Comparison of ENCODE assay signal across 12 cellular contexts in genomic region chr12:47822863-47823262, GRCh38. TPM values are rescaled to one million over a fixed set of nuclear protein-coding genes. Genes with fewer than 3 reads are reported as not detected.
DNase-seq lines count a peak whose midpoint lies in the region; ATAC-seq and TF ChIP-seq lines count a peak whose summit lies in the region.
"Had no signal": no experiment of that assay in that cellular context is flagged by ENCODE, and none has a peak within 500 bp of the region (broad histone marks: within the 10 kb centered on the region; RNA-seq: fewer than 3 reads in every experiment).

No MANE protein-coding gene starts in this region.

- no peak overlapping the region for H3K4me3 Mint-ChIP-seq in activated CD4-positive, alpha-beta T cell treated with anti-CD3 and anti-CD28 coated beads for 36 hours
- H3K4me3 Mint-ChIP-seq in WTC11: no peak overlapping the region

- H3K4me1 ChIP-seq in adrenal gland (replicated peaks in 1 of 2): peaks cover 37 to 61% of the 10 kb centered on the region in 2 donors
- peaks cover 65% of the 10 kb centered on the region for H3K4me1 ChIP-seq in muscle layer of colon (ENCODE audit: insufficient read depth, low read length)
- peaks cover 48% of the 10 kb centered on the region for H3K4me1 ChIP-seq in testis

- H3K9me3 Mint-ChIP-seq in activated CD4-positive, alpha-beta T cell treated with anti-CD3 and anti-CD28 coated beads for 36 hours (ENCODE audit: low read depth): no peaks in the 10 kb centered on the region
- H3K9me3 Mint-ChIP-seq in WTC11: no peaks in the 10 kb centered on the region

- H3K4me3 ChIP-seq in adrenal gland (no peak overlapping the region), muscle layer of colon (ENCODE audit: low read depth in 1 of 2, low read length in 2 of 2) (no peak overlapping the region), testis (no peak overlapping the region)
- H3K4me3 ChIP-seq: SJCRH30 had no signal

- no peak for DNase-seq in activated CD4-positive, alpha-beta T cell treated with anti-CD3 and anti-CD28 coated beads for 36 hours
- DNase-seq in activated CD4-positive, alpha-beta T cell treated with anti-CD3 and anti-CD28 coated beads for 48 hours: no peak
- DNase-seq in adrenal gland: no peak
- DNase-seq in testis: no peak
- no peak for DNase-seq in WTC11 (ENCODE audit: low spot score)
- no peak for DNase-seq in NCI-H1092 (lab: John Stamatoyannopoulos, UW)
- DNase-seq: activated CD4-positive, alpha-beta T cell treated with anti-CD3 and anti-CD28 coated beads, Interleukin-2, amount 50 U/mL, for 1 hour; KBM-7; NCI-H2171 treated with DMSO at 0.1 percent for 48 hours; SJCRH30 had no signal

- peak overlapping the region; percentile 81 for H3K27ac Mint-ChIP-seq in activated CD4-positive, alpha-beta T cell treated with anti-CD3 and anti-CD28 coated beads for 36 hours
- no peak overlapping the region for H3K27ac Mint-ChIP-seq in WTC11

- 88 to 95% (median 92%) methylated on average over 3 of the region's 3 CpGs for WGBS in adrenal gland, 4 donors
- 71 to 78% methylated on average over 3 of the region's 3 CpGs for WGBS in testis, 2 donors

- ATAC-seq in activated CD4-positive, alpha-beta T cell treated with anti-CD3 and anti-CD28 coated beads for 36 hours: no peak
- ATAC-seq in WTC11: no peak
- no peak for ATAC-seq in GM21737 (IDR thresholded peaks at IDR 0.05; ENCODE audit: unreplicated experiment)

- intact Hi-C loops in activated CD4-positive, alpha-beta T cell treated with anti-CD3 and anti-CD28 coated beads for 36 hours (cut with DNase I, micrococcal nuclease): loop anchor here in 1 of 2 experiments (5.0 kb wide), 1 partner anchor 1451 kb away; the partner anchor contains the start of gene SLC38A2
- intact Hi-C loops in adrenal gland (cut with DNase I) (no loop called here), testis (cut with DNase I; ENCODE audit: low total_unique reads) (no loop called here)

- H3K9me3 ChIP-seq in adrenal gland (replicated peaks in 1 of 3) (no peaks in the 10 kb centered on the region), muscle layer of colon (ENCODE audit: low read length) (no peaks in the 10 kb centered on the region), testis (no peaks in the 10 kb centered on the region)
- H3K9me3 ChIP-seq: SJCRH30 had no signal

- H3K27me3 Mint-ChIP-seq in activated CD4-positive, alpha-beta T cell treated with anti-CD3 and anti-CD28 coated beads for 36 hours: no peaks in the 10 kb centered on the region
- peaks cover 12% of the 10 kb centered on the region for H3K27me3 Mint-ChIP-seq in WTC11 (ENCODE audit: low read depth)

- no peaks in the 10 kb centered on the region for H3K36me3 ChIP-seq in adrenal gland (replicated peaks in 1 of 2)
- H3K36me3 ChIP-seq in muscle layer of colon (ENCODE audit: insufficient read depth, low read length): no peaks in the 10 kb centered on the region
- H3K36me3 ChIP-seq in testis (ENCODE audit: low read depth, missing control alignments): no peaks in the 10 kb centered on the region
- H3K36me3 ChIP-seq: SJCRH30 had no signal

- POLR2A ChIA-PET in activated CD4-positive, alpha-beta T cell treated with anti-CD3 and anti-CD28 coated beads for 36 hours (lab: Charles Lee): interaction anchor here (1.0 to 7.3 kb wide), 2 partner anchors 9 to 11 kb away, joined by 4 to 90 read pairs; no protein-coding TSS in a partner anchor
- POLR2A ChIA-PET in WTC11 (lab: Charles Lee): no interaction called here

- no peak overlapping the region for H3K9ac ChIP-seq in muscle layer of colon (ENCODE audit: low read length)

- peaks cover 74% of the 10 kb centered on the region for H3K4me1 Mint-ChIP-seq in activated CD4-positive, alpha-beta T cell treated with anti-CD3 and anti-CD28 coated beads for 36 hours
- H3K4me1 Mint-ChIP-seq in WTC11: peaks cover 51% of the 10 kb centered on the region

- TF ChIP-seq CTCF in adrenal gland (IDR thresholded peaks at IDR 0.05) (no peak), testis (IDR thresholded peaks at IDR 0.05) (no peak), WTC11 (IDR thresholded peaks at IDR 0.05) (no peak)

- H3K27ac ChIP-seq in adrenal gland (peak overlapping the region; percentile 79 to 100 (median 98)), muscle layer of colon (ENCODE audit: low read depth, low read length) (peak overlapping the region; percentile 98), testis (peak overlapping the region; percentile 57 to 96)
- H3K27ac ChIP-seq: SJCRH30 had no signal

- H3K27me3 ChIP-seq in adrenal gland (no peaks in the 10 kb centered on the region), muscle layer of colon (ENCODE audit: control insufficient read depth in 1 of 2, insufficient read depth in 2 of 2, low read length in 2 of 2) (no peaks in the 10 kb centered on the region), testis (no peaks in the 10 kb centered on the region)
- H3K27me3 ChIP-seq: SJCRH30 had no signal

- CTCF ChIA-PET in activated CD4-positive, alpha-beta T cell treated with anti-CD3 and anti-CD28 coated beads for 36 hours (lab: Charles Lee): interaction anchor here (0.5 to 7.1 kb wide), 6 partner anchors 9 to 940 kb away, joined by 3 to 117 read pairs (median 6); no protein-coding TSS in a partner anchor
- CTCF ChIA-PET in WTC11 (lab: Charles Lee): interaction anchor here (1.3 to 7.6 kb wide), 3 partner anchors 15 to 82 kb away, joined by 3 to 134 read pairs (median 3); no protein-coding TSS in a partner anchor

- peaks cover 14% of the 10 kb centered on the region for H3K36me3 Mint-ChIP-seq in activated CD4-positive, alpha-beta T cell treated with anti-CD3 and anti-CD28 coated beads for 36 hours (ENCODE audit: low read depth)
- H3K36me3 Mint-ChIP-seq in WTC11: no peaks in the 10 kb centered on the region

- no peak for TF ChIP-seq POLR2A in adrenal gland (IDR thresholded peaks at IDR 0.05)
- TF ChIP-seq POLR2A in testis (IDR thresholded peaks at IDR 0.05): no peak

TF ChIP-seq in WTC11, 78 proteins besides CTCF, POLR2A, EP300 and RAD21:
- TF ChIP-seq HMGA2 (CRISPR knock-in tag; IDR thresholded peaks at IDR 0.05): no peak
- TF ChIP-seq SP1 (CRISPR knock-in tag; conservative IDR thresholded peaks at IDR 0.05): no peak
- TF ChIP-seq TEAD4 (CRISPR knock-in tag; IDR thresholded peaks at IDR 0.05): no peak
- TF ChIP-seq FOXK1 (CRISPR knock-in tag; IDR thresholded peaks at IDR 0.05): no peak
- TF ChIP-seq ESRRA (CRISPR knock-in tag; IDR thresholded peaks at IDR 0.05; ENCODE audit: borderline replicate concordance): no peak
- TF ChIP-seq ETV6 (CRISPR knock-in tag; IDR thresholded peaks at IDR 0.05): no peak

RNA-seq across cellular contexts. Expression of gene HDAC7, which starts 3.2 kb away (rescaled TPM):
- 100 to 1,000 TPM; 331 to 385 TPM for total RNA-seq in activated CD4-positive, alpha-beta T cell treated with anti-CD3 and anti-CD28 coated beads for 36 hours
- total RNA-seq in adrenal gland (100 to 1,000 TPM in 5 of 8 donors, 10 to 100 TPM in 3; 66.6 to 178 (median 147) TPM), testis (10 to 100 TPM; 39.9 to 70.0 TPM), WTC11 (2021) (89.9 to 111 TPM (median 94.7 TPM) in 3 replicates)
- polyA plus RNA-seq in adrenal gland (100 to 1,000 TPM; 110 to 184 (median 164) TPM), testis (ENCODE audit: insufficient read depth, low read depth, low replicate concordance) (28.2 TPM)

RNA-seq across cellular contexts. Expression of gene SLC48A1, which starts 49.8 kb away (rescaled TPM):
- total RNA-seq in activated CD4-positive, alpha-beta T cell treated with anti-CD3 and anti-CD28 coated beads for 36 hours: 1 to 10 TPM; 5.9 to 8.5 TPM
- total RNA-seq in adrenal gland (10 to 100 TPM; 52.5 to 91.9 (median 73.6) TPM), testis (10 to 100 TPM; 25.5 to 32.0 TPM), WTC11 (2021) (13.5 to 16.8 TPM (median 13.8 TPM) in 3 replicates)
- polyA plus RNA-seq in adrenal gland (10 to 100 TPM; 36.3 to 51.0 (median 44.8) TPM), testis (ENCODE audit: insufficient read depth, low read depth, low replicate concordance) (21.0 TPM)
